13 cellular contexts compared by ENCODE assay signal in the genomic region with DNA sequence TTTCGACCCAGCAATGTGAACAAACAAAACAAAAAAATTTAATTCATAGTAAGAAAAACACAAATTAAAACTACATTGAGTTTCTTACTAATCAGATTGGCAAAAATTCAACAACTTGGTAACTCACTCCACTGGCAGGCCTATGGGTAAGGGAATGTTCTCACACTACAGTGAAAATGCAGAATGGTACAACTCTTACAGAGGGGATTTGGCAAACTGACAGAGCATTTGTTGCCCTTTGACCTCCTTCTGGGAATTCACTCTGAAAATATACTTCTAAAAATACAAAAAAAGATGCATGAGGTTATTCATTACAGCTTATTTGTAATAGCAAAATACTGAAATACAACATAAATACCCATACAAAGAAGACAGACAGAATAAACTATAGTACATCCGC. TPM values are rescaled to one million over a fixed set of nuclear protein-coding genes. Genes with fewer than 3 reads are reported as not detected.
"Had no signal": no experiment of that assay in that cellular context is flagged by ENCODE, and none has a peak within 500 bp of the region (broad histone marks: within the 10 kb centered on the region; RNA-seq: fewer than 3 reads in every experiment).

No MANE protein-coding gene starts in this region.

- DNase-seq: activated CD4-positive, alpha-beta memory T cell treated with anti-CD3 and anti-CD28 coated beads for 36 hours; activated CD4-positive, CD25-positive, alpha-beta regulatory T cell treated with anti-CD3 and anti-CD28 coated beads, Interleukin-2, amount 50 U/mL, for 72 hours; activated effector memory CD4-positive, alpha-beta T cell treated with anti-CD3 and anti-CD28 coated beads, Interleukin-2, amount 50 U/mL, for 16 hours; hippocampal formation; kidney glomerular epithelial cell; lower lobe of right lung; right lobe of liver; stimulated activated CD4-positive, alpha-beta T cell treated with anti-CD3 and anti-CD28 coated beads, Interleukin-12 subunit alpha, Interleukin-12 subunit beta, amount 100 ng/mL, for 4 hours; stimulated activated naive CD4-positive, alpha-beta T cell treated with Interleukin-2 at 50 U/mL for 16 hours had no signal

- H3K4me3 ChIP-seq: breast epithelium, lower lobe of right lung, right lobe of liver, suprapubic skin had no signal

RNA-seq across cellular contexts. Expression of gene ABCD2, which starts 32.8 kb away (rescaled TPM):
- total RNA-seq: endothelial cell of umbilical vein, progenitor cell of endocrine pancreas had no signal
- polyA plus RNA-seq: endothelial cell of umbilical vein had no signal
